2 cellular contexts compared by ENCODE assay signal in the genomic region with DNA sequence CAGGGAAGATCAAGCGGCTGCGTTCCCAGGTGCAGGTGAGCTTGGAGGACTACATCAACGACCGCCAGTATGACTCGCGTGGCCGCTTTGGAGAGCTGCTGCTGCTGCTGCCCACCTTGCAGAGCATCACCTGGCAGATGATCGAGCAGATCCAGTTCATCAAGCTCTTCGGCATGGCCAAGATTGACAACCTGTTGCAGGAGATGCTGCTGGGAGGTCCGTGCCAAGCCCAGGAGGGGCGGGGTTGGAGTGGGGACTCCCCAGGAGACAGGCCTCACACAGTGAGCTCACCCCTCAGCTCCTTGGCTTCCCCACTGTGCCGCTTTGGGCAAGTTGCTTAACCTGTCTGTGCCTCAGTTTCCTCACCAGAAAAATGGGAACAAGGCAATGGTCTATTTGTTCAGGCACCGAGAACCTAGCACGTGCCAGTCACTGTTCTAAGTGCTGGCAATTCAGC.
A peak's percentile ranks its signal among the peaks of the same experiment; 100 is the strongest.
TF ChIP-seq lines count a peak whose summit lies in the region.

No MANE protein-coding gene starts in this region.

TF ChIP-seq in GM23338, 12 proteins besides CTCF, POLR2A, EP300 and RAD21 (continued from another document):
- TF ChIP-seq POLR2AphosphoS5 (IDR thresholded peaks at IDR 0.05; ENCODE audit: low read depth) (no peak), STAT1 (IDR thresholded peaks at IDR 0.05; ENCODE audit: unreplicated experiment) (no peak), REST (IDR thresholded peaks at IDR 0.05; ENCODE audit: unreplicated experiment) (no peak), ZNF331 (CRISPR knock-in tag; IDR thresholded peaks at IDR 0.05; ENCODE audit: low read depth) (no peak), NANOG (IDR thresholded peaks at IDR 0.05; ENCODE audit: borderline replicate concordance) (no peak), EZH2 (IDR thresholded peaks at IDR 0.05; ENCODE audit: low read depth, unreplicated experiment) (no peak), ZNF462 (CRISPR knock-in tag; IDR thresholded peaks at IDR 0.05) (no peak), EZH2phosphoT487 (IDR thresholded peaks at IDR 0.05; ENCODE audit: unreplicated experiment) (no peak), CREB1 (CRISPR knock-in tag; IDR thresholded peaks at IDR 0.05; ENCODE audit: low read depth) (no peak)
- TF ChIP-seq, protein P1, sequence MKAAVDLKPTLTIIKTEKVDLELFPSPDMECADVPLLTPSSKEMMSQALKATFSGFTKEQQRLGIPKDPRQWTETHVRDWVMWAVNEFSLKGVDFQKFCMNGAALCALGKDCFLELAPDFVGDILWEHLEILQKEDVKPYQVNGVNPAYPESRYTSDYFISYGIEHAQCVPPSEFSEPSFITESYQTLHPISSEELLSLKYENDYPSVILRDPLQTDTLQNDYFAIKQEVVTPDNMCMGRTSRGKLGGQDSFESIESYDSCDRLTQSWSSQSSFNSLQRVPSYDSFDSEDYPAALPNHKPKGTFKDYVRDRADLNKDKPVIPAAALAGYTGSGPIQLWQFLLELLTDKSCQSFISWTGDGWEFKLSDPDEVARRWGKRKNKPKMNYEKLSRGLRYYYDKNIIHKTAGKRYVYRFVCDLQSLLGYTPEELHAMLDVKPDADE (IDR thresholded peaks at IDR 0.05), result no peak

TF ChIP-seq in HepG2, 621 proteins besides CTCF, POLR2A, EP300 and RAD21 (continues in another document):
- TF ChIP-seq, protein P2, sequence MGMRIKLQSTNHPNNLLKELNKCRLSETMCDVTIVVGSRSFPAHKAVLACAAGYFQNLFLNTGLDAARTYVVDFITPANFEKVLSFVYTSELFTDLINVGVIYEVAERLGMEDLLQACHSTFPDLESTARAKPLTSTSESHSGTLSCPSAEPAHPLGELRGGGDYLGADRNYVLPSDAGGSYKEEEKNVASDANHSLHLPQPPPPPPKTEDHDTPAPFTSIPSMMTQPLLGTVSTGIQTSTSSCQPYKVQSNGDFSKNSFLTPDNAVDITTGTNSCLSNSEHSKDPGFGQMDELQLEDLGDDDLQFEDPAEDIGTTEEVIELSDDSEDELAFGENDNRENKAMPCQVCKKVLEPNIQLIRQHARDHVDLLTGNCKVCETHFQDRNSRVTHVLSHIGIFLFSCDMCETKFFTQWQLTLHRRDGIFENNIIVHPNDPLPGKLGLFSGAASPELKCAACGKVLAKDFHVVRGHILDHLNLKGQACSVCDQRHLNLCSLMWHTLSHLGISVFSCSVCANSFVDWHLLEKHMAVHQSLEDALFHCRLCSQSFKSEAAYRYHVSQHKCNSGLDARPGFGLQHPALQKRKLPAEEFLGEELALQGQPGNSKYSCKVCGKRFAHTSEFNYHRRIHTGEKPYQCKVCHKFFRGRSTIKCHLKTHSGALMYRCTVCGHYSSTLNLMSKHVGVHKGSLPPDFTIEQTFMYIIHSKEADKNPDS (CRISPR knock-in tag; IDR thresholded peaks at IDR 0.05), result no peak
- TF ChIP-seq ZNF768 (CRISPR knock-in tag; IDR thresholded peaks at IDR 0.05) (peak; percentile 93), NR3C1 (CRISPR knock-in tag; IDR thresholded peaks at IDR 0.05) (0 out of 2 replicates have a peak, but pooled peaks have one; percentile 22), ZBTB33 (CRISPR knock-in tag; IDR thresholded peaks at IDR 0.05) (peak; percentile 64; the same call in 1 of the 2 replicates), TEAD3 (CRISPR knock-in tag; optimal IDR thresholded peaks at IDR 0.05; ENCODE audit: borderline replicate concordance) (peak; percentile 13), NRL (CRISPR knock-in tag; IDR thresholded peaks at IDR 0.05; ENCODE audit: borderline replicate concordance) (peak; percentile 81), ZNF234 (CRISPR knock-in tag; conservative IDR thresholded peaks at IDR 0.05) (no peak), ZNF720 (CRISPR knock-in tag; IDR thresholded peaks at IDR 0.05) (0 out of 2 replicates have a peak, but pooled peaks have one; percentile 62), ZNF687 (CRISPR knock-in tag; IDR thresholded peaks at IDR 0.05) (peak; percentile 60), RBM39 (IDR thresholded peaks at IDR 0.05; ENCODE audit: low read depth, low read length, poor library complexity, severe bottlenecking) (peak; percentile 64), ZNF7 (CRISPR knock-in tag; IDR thresholded peaks at IDR 0.05) (0 out of 2 replicates have a peak, but pooled peaks have one; percentile 14), ATF7-NPFF (CRISPR knock-in tag; IDR thresholded peaks at IDR 0.05; ENCODE audit: low read depth) (0 out of 2 replicates have a peak, but pooled peaks have one; percentile 54), FOXJ3 (CRISPR knock-in tag; IDR thresholded peaks at IDR 0.05; ENCODE audit: borderline replicate concordance) (no peak), GATAD2A (CRISPR knock-in tag; IDR thresholded peaks at IDR 0.05) (no peak), WIZ (CRISPR knock-in tag; IDR thresholded peaks at IDR 0.05) (no peak), ZNF615 (CRISPR knock-in tag; IDR thresholded peaks at IDR 0.05; ENCODE audit: borderline replicate concordance) (no peak), DZIP1 (CRISPR knock-in tag; IDR thresholded peaks at IDR 0.05) (0 out of 2 replicates have a peak, but pooled peaks have one; percentile 5), ZNF281 (CRISPR knock-in tag; IDR thresholded peaks at IDR 0.05; ENCODE audit: borderline replicate concordance) (no peak), ATF1 (CRISPR knock-in tag; IDR thresholded peaks at IDR 0.05) (no peak), NFIB (CRISPR knock-in tag; IDR thresholded peaks at IDR 0.05; ENCODE audit: borderline replicate concordance) (peak; percentile 82; the same call in 1 of the 2 replicates), RORA (CRISPR knock-in tag; IDR thresholded peaks at IDR 0.05) (no peak), TCF12 (IDR thresholded peaks at IDR 0.05) (no peak), TCF12 (CRISPR knock-in tag; IDR thresholded peaks at IDR 0.05) (no peak), CENPBD1 (CRISPR knock-in tag; IDR thresholded peaks at IDR 0.05; ENCODE audit: borderline replicate concordance, low read depth) (no peak), IRF2 (CRISPR knock-in tag; IDR thresholded peaks at IDR 0.05) (no peak), ARHGAP35 (CRISPR knock-in tag; IDR thresholded peaks at IDR 0.05; ENCODE audit: borderline replicate concordance) (0 out of 2 replicates have a peak, but pooled peaks have one; percentile 56), TRIM24 (CRISPR knock-in tag; IDR thresholded peaks at IDR 0.05) (0 out of 2 replicates have a peak, but pooled peaks have one; percentile 49), MXD4 (CRISPR knock-in tag; IDR thresholded peaks at IDR 0.05) (no peak), ZNF430 (CRISPR knock-in tag; IDR thresholded peaks at IDR 0.05) (peak; percentile 53; the same call in 1 of the 2 replicates), ZNF737 (CRISPR knock-in tag; IDR thresholded peaks at IDR 0.05; ENCODE audit: borderline replicate concordance) (peak; percentile 47; the same call in 1 of the 2 replicates), ZNF205 (CRISPR knock-in tag; IDR thresholded peaks at IDR 0.05) (no peak), ZNF629 (CRISPR knock-in tag; conservative IDR thresholded peaks at IDR 0.05) (peak; percentile 88), HHEX (CRISPR knock-in tag; IDR thresholded peaks at IDR 0.05) (no peak), ZMYM2 (CRISPR knock-in tag; IDR thresholded peaks at IDR 0.05) (0 out of 2 replicates have a peak, but pooled peaks have one; percentile 46), CREM (IDR thresholded peaks at IDR 0.05) (no peak), CREM (CRISPR knock-in tag; IDR thresholded peaks at IDR 0.05) (no peak), TOE1 (CRISPR knock-in tag; IDR thresholded peaks at IDR 0.05) (no peak), RXRB (CRISPR knock-in tag; IDR thresholded peaks at IDR 0.05; ENCODE audit: borderline replicate concordance) (no peak), ZNF567 (CRISPR knock-in tag; IDR thresholded peaks at IDR 0.05; ENCODE audit: borderline replicate concordance) (no peak), ZBTB38 (CRISPR knock-in tag; IDR thresholded peaks at IDR 0.05) (peak; percentile 80), ELF1 (CRISPR knock-in tag; IDR thresholded peaks at IDR 0.05) (no peak)
- TF ChIP-seq, protein P3, sequence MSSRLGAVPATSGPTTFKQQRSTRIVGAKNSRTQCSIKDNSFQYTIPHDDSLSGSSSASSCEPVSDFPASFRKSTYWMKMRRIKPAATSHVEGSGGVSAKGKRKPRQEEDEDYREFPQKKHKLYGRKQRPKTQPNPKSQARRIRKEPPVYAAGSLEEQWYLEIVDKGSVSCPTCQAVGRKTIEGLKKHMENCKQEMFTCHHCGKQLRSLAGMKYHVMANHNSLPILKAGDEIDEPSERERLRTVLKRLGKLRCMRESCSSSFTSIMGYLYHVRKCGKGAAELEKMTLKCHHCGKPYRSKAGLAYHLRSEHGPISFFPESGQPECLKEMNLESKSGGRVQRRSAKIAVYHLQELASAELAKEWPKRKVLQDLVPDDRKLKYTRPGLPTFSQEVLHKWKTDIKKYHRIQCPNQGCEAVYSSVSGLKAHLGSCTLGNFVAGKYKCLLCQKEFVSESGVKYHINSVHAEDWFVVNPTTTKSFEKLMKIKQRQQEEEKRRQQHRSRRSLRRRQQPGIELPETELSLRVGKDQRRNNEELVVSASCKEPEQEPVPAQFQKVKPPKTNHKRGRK (CRISPR knock-in tag; IDR thresholded peaks at IDR 0.05), result no peak
